Comparison of ENCODE assay signal across 8 cellular contexts in the genomic region with DNA sequence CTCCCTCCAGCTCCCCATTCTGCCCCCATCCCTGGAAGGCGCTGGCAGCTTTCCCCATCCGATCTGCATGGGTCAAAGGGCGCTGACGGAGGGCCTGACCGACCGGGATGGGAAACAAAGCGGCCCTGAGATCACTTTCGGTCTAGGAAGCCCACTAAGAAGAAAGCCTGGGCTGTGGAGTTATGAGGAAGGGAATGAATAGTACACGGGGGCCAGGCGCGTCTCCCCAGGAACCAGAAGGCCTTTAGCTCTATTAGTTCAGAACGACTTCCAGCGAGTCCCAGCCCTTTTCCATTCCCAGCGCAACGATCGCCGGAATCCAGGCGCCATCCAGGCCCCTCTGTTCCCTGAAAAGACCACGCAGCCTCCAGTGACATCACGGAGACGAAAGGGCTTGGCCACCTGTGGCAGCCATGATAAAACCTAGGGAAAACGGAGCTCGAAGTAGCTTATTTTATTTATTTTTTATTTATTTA.
A peak's percentile ranks its signal among the peaks of the same experiment; 100 is the strongest.
DNase-seq lines count a peak whose midpoint lies in the region; ATAC-seq and TF ChIP-seq lines count a peak whose summit lies in the region.

No MANE protein-coding gene starts in this region.

- H3K36me3 Mint-ChIP-seq in endothelial cell (ENCODE audit: low read depth, unreplicated experiment) (no peaks in the 10 kb centered on the region), osteocyte (ENCODE audit: unreplicated experiment) (no peaks in the 10 kb centered on the region)

- H3K4me3 Mint-ChIP-seq in endothelial cell (ENCODE audit: unreplicated experiment), result peak overlapping the region; percentile 98
- peak overlapping the region; percentile 96 for H3K4me3 Mint-ChIP-seq in osteocyte (ENCODE audit: unreplicated experiment)

- H3K4me3 ChIP-seq in OCI-LY3 (ENCODE audit: low read length), result peak overlapping the region; percentile 97

- H3K9ac ChIP-seq in ES-I3 (ENCODE audit: low read depth, low read length) (peak overlapping the region; percentile 81), OCI-LY3 (ENCODE audit: low read length) (peak overlapping the region; percentile 97)

- H3K9me3 ChIP-seq in ES-I3 (ENCODE audit: control insufficient read depth, insufficient read depth, low read length) (no peaks in the 10 kb centered on the region), OCI-LY3 (ENCODE audit: insufficient read depth, low read length) (no peaks in the 10 kb centered on the region)

- peak overlapping the region; percentile 98 for H3K27ac Mint-ChIP-seq in endothelial cell (ENCODE audit: unreplicated experiment)
- peak overlapping the region; percentile 95 for H3K27ac Mint-ChIP-seq in osteocyte (ENCODE audit: unreplicated experiment)

- H3K27me3 ChIP-seq in OCI-LY3 (ENCODE audit: low read depth, low read length), result no peaks in the 10 kb centered on the region

- H4K20me1 ChIP-seq in OCI-LY3 (ENCODE audit: insufficient read depth, low read length), result no peaks in the 10 kb centered on the region

- no peak for ATAC-seq in GM21528 (IDR thresholded peaks at IDR 0.05; ENCODE audit: low FRiP score, unreplicated experiment)
- no peak for ATAC-seq in HG02970 (IDR thresholded peaks at IDR 0.05; ENCODE audit: low FRiP score, unreplicated experiment)

- TF ChIP-seq CTCF in OCI-LY3 (IDR thresholded peaks at IDR 0.05; ENCODE audit: low read depth, low read length), result no peak
- no peak for TF ChIP-seq CTCF in endothelial cell (IDR thresholded peaks at IDR 0.05; ENCODE audit: unreplicated experiment)
- TF ChIP-seq CTCF in osteocyte (IDR thresholded peaks at IDR 0.05), result no peak

- no peak overlapping the region for H2AFZ ChIP-seq in OCI-LY3 (ENCODE audit: low read depth, low read length)

- DNase-seq in endothelial cell (ENCODE audit: low spot score) (peak; percentile 48), osteocyte (ENCODE audit: extremely low spot score, unreplicated experiment) (no peak), NCI-H128 (lab: John Stamatoyannopoulos, UW; ENCODE audit: unreplicated experiment) (no peak), HCEC 1CT (no peak)

- H3K27me3 Mint-ChIP-seq in endothelial cell (ENCODE audit: unreplicated experiment) (peaks cover 2% of the 10 kb centered on the region), osteocyte (ENCODE audit: unreplicated experiment) (no peaks in the 10 kb centered on the region)

- H3K4me1 ChIP-seq in ES-I3 (ENCODE audit: insufficient read depth, low read length), result peaks cover 12% of the 10 kb centered on the region; the same call in 1 of the 2 replicates
- peaks cover 11% of the 10 kb centered on the region for H3K4me1 ChIP-seq in OCI-LY3 (ENCODE audit: low read length)

- H3K4me1 Mint-ChIP-seq in endothelial cell (ENCODE audit: unreplicated experiment) (peaks cover 36% of the 10 kb centered on the region), osteocyte (ENCODE audit: unreplicated experiment) (peaks cover 19% of the 10 kb centered on the region)

- peaks cover 13% of the 10 kb centered on the region for H3K79me2 ChIP-seq in OCI-LY3 (ENCODE audit: low read length)

- H3K9me3 Mint-ChIP-seq in endothelial cell (ENCODE audit: unreplicated experiment), result no peaks in the 10 kb centered on the region
- peaks cover 5% of the 10 kb centered on the region for H3K9me3 Mint-ChIP-seq in osteocyte (ENCODE audit: unreplicated experiment)

- H3K4me2 ChIP-seq in OCI-LY3 (ENCODE audit: low read length), result peak overlapping the region; percentile 73

- H3K27ac ChIP-seq in OCI-LY3 (ENCODE audit: low read length), result no peak overlapping the region

- H3K36me3 ChIP-seq in ES-I3 (ENCODE audit: insufficient read depth, low read length), result no peaks in the 10 kb centered on the region
- H3K36me3 ChIP-seq in OCI-LY3 (replicated peaks; ENCODE audit: low read depth, low read length), result no peaks in the 10 kb centered on the region
